ENCODE assay signal across 15 cellular contexts in the genomic region with DNA sequence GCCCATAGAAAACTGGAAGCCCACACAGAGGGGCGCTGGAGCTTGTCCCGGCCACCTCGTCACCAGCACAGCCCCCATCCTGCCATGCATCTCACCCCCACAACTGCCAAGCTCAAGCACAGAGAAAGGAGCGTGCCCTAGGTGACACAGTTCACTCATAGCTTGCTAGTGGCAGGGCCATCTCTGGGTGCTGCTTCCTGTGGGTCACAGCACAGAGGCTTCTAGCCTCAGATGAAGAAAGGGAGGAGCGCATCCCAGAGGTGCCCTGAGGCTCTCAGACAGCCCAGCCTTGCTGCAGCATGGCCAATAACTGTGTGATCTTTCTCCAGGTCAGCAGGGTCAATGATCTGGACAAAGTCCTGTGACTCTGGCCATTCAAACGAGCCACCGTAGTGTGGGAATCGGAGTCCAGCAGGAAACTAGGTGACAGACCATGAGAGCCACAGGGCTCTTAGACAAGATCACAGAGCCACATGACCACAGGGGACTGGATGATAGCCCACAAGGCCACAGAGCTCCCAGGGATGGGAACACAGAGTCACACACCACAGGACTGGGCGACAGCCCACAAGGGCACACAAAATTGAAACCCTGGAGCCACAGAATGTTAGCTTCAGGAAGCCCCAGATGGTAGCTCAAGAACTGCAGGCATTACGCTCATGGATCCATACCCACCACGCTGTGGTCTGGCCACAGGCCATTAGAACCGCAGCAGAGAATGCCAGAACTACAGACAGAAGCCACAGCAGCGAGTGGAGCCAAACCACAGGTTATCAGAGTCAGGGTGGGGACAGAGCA. TPM values are rescaled to one million over a fixed set of nuclear protein-coding genes. Genes with fewer than 3 reads are reported as not detected.
A peak's percentile ranks its signal among the peaks of the same experiment; 100 is the strongest.
DNase-seq lines count a peak whose midpoint lies in the region; ATAC-seq and TF ChIP-seq lines count a peak whose summit lies in the region.
"Had no signal": no experiment of that assay in that cellular context is flagged by ENCODE, and none has a peak within 500 bp of the region (broad histone marks: within the 10 kb centered on the region; RNA-seq: fewer than 3 reads in every experiment).

No MANE protein-coding gene starts in this region.

- H3K9me3 Mint-ChIP-seq in activated CD8-positive, alpha-beta T cell treated with anti-CD3 and anti-CD28 coated beads for 36 hours = no peaks in the 10 kb centered on the region
- no peaks in the 10 kb centered on the region for H3K9me3 Mint-ChIP-seq in T-cell
- H3K9me3 Mint-ChIP-seq: activated naive CD4-positive, alpha-beta T cell treated with anti-CD3 and anti-CD28 coated beads, Interleukin-2, amount 50 U/mL, for 24 hours had no signal

- H3K27me3 Mint-ChIP-seq in activated CD8-positive, alpha-beta T cell treated with anti-CD3 and anti-CD28 coated beads for 36 hours = no peaks in the 10 kb centered on the region
- H3K27me3 Mint-ChIP-seq in T-cell = peaks cover 6 to 14% of the 10 kb centered on the region in 2 donors
- H3K27me3 Mint-ChIP-seq: activated naive CD4-positive, alpha-beta T cell treated with anti-CD3 and anti-CD28 coated beads, Interleukin-2, amount 50 U/mL, for 24 hours had no signal

- H3K9ac ChIP-seq in MM.1S (ENCODE audit: low read length) = no peak overlapping the region

- no peaks in the 10 kb centered on the region for H3F3A ChIP-seq in MM.1S (ENCODE audit: insufficient read depth, low read length)

- H3K9me2 ChIP-seq in MM.1S (replicated peaks; ENCODE audit: insufficient read depth, low read length) = no peaks in the 10 kb centered on the region

- no peak overlapping the region for H3K27ac ChIP-seq in MM.1S (ENCODE audit: low read length)

- intact Hi-C loops in activated CD8-positive, alpha-beta T cell treated with anti-CD3 and anti-CD28 coated beads for 36 hours (cut with micrococcal nuclease) = no loop called here

- H3K36me3 Mint-ChIP-seq in activated CD8-positive, alpha-beta T cell treated with anti-CD3 and anti-CD28 coated beads for 36 hours (ENCODE audit: low read depth) = no peaks in the 10 kb centered on the region
- no peaks in the 10 kb centered on the region for H3K36me3 Mint-ChIP-seq in T-cell
- H3K36me3 Mint-ChIP-seq: activated naive CD4-positive, alpha-beta T cell treated with anti-CD3 and anti-CD28 coated beads, Interleukin-2, amount 50 U/mL, for 24 hours had no signal

- no peak overlapping the region for H3K4me3 ChIP-seq in MM.1S (ENCODE audit: low read length)

- no peaks in the 10 kb centered on the region for H3K4me1 ChIP-seq in MM.1S (ENCODE audit: low read length)

- no peak overlapping the region for H2AFZ ChIP-seq in MM.1S (ENCODE audit: low read length)

- no peak overlapping the region for H3K27ac Mint-ChIP-seq in activated CD8-positive, alpha-beta T cell treated with anti-CD3 and anti-CD28 coated beads for 36 hours
- H3K27ac Mint-ChIP-seq in T-cell = no peak overlapping the region
- H3K27ac Mint-ChIP-seq: activated naive CD4-positive, alpha-beta T cell treated with anti-CD3 and anti-CD28 coated beads, Interleukin-2, amount 50 U/mL, for 24 hours had no signal

- DNase-seq in Daoy (ENCODE audit: low read depth) (peak; percentile 81), MM.1S (peak; percentile 16), myocyte (ENCODE audit: low read depth) (peak; percentile 99), T-cell (no peak)
- peak; percentile 30 for DNase-seq in activated CD8-positive, alpha-beta T cell treated with anti-CD3 and anti-CD28 coated beads for 36 hours
- DNase-seq in stimulated activated naive CD4-positive, alpha-beta T cell treated with Interleukin-2 at 50 U/mL for 16 hours (lab: John Stamatoyannopoulos, UW) = no peak
- DNase-seq: C1 segment of cervical spinal cord; effector CD4-positive, alpha-beta T cell; hypothalamus; NCI-H187 treated with DMSO at 0.1 percent for 48 hours had no signal

- no peak for TF ChIP-seq CTCF in MM.1S (IDR thresholded peaks at IDR 0.05; ENCODE audit: low read length)
- no peak for TF ChIP-seq CTCF in activated CD8-positive, alpha-beta T cell treated with anti-CD3 and anti-CD28 coated beads for 36 hours (IDR thresholded peaks at IDR 0.05)

- no peak overlapping the region for H3K4me3 Mint-ChIP-seq in activated CD8-positive, alpha-beta T cell treated with anti-CD3 and anti-CD28 coated beads for 36 hours
- H3K4me3 Mint-ChIP-seq in T-cell = no peak overlapping the region
- H3K4me3 Mint-ChIP-seq: activated naive CD4-positive, alpha-beta T cell treated with anti-CD3 and anti-CD28 coated beads, Interleukin-2, amount 50 U/mL, for 24 hours had no signal

- ATAC-seq in activated CD8-positive, alpha-beta T cell treated with anti-CD3 and anti-CD28 coated beads for 36 hours = no peak
- ATAC-seq in HG02884 (IDR thresholded peaks at IDR 0.05; ENCODE audit: unreplicated experiment) (no peak), T-cell (replicated peaks in 1 of 4) (no peak), HG03439 (IDR thresholded peaks at IDR 0.05; ENCODE audit: unreplicated experiment) (no peak)
- ATAC-seq: activated CD4-positive, CD25-positive, alpha-beta regulatory T cell treated with anti-CD3 and anti-CD28 coated beads, Interleukin-2, amount 50 U/mL, for 24 hours had no signal

- no peak overlapping the region for H3K4me2 ChIP-seq in MM.1S (ENCODE audit: low read depth, low read length)

- H4K20me1 ChIP-seq in MM.1S (ENCODE audit: insufficient read depth, low read length) = no peaks in the 10 kb centered on the region

- POLR2A ChIA-PET in activated CD8-positive, alpha-beta T cell treated with anti-CD3 and anti-CD28 coated beads for 36 hours (lab: Charles Lee) = no interaction called here
- POLR2A ChIA-PET in T-cell (lab: Charles Lee) = no interaction called here

- no peaks in the 10 kb centered on the region for H3K9me3 ChIP-seq in MM.1S (replicated peaks; ENCODE audit: insufficient read depth, low read length)

- CTCF ChIA-PET in activated CD8-positive, alpha-beta T cell treated with anti-CD3 and anti-CD28 coated beads for 36 hours (lab: Charles Lee) = interaction anchor here (0.5 kb wide), 1 partner anchor 144 kb away, joined by 3 read pairs; no protein-coding TSS in a partner anchor
- CTCF ChIA-PET in T-cell (lab: Charles Lee) = interaction anchor here in 1 of 2 donors (0.6 kb wide), 1 partner anchor 535 kb away, joined by 3 read pairs; no protein-coding TSS in a partner anchor

- no peaks in the 10 kb centered on the region for H3K79me2 ChIP-seq in MM.1S (ENCODE audit: low read length)

- H3K4me1 Mint-ChIP-seq in activated CD8-positive, alpha-beta T cell treated with anti-CD3 and anti-CD28 coated beads for 36 hours (ENCODE audit: low read depth) = peaks cover 9% of the 10 kb centered on the region
- H3K4me1 Mint-ChIP-seq in T-cell = peaks cover 2 to 12% (median 3%) of the 10 kb centered on the region in 3 donors

- H3K36me3 ChIP-seq in MM.1S (replicated peaks; ENCODE audit: insufficient read depth, low read length) = no peaks in the 10 kb centered on the region

- peaks cover 88% of the 10 kb centered on the region for H3K27me3 ChIP-seq in MM.1S (replicated peaks; ENCODE audit: insufficient read depth, low read length)

RNA-seq across cellular contexts. Expression of gene GRIP2, which starts 25.8 kb away (rescaled TPM):
- total RNA-seq in Daoy (2014; rRNA removed; shearing (Covaris generic)) = not detected in 2 replicates
- not detected for total RNA-seq in activated CD8-positive, alpha-beta T cell treated with anti-CD3 and anti-CD28 coated beads for 36 hours
- total RNA-seq in myocyte = 6.6 and 11.8 TPM in 2 replicates
- polyA plus RNA-seq in myocyte (2012) = 4.5 TPM
- total RNA-seq in T-cell = under 1 TPM in 1 of 5 donors, not detected in 4; 0.20 TPM
- total RNA-seq: OCI-LY7 had no signal

Comparison
In these comparisons a context has a peak if more than half of its experiments do, and no peak if none do; other contexts are left out.
1. DNase-seq: peak in Daoy (single experiment), MM.1S (single experiment), activated CD8-positive, alpha-beta T cell treated with anti-CD3 and anti-CD28 coated beads for 36 hours (single experiment) and myocyte (single experiment); none in stimulated activated naive CD4-positive, alpha-beta T cell treated with Interleukin-2 at 50 U/mL for 16 hours (single experiment) and T-cell (0 of 34).